Comparison of ENCODE assay signal across 1 cellular context in genomic region chr10:100183482-100183881, GRCh38.
TF ChIP-seq lines count a peak whose summit lies in the region.

No MANE protein-coding gene starts in this region.

TF ChIP-seq in HepG2, 621 proteins besides CTCF, POLR2A, EP300 and RAD21 (continued from another document and continues in another):
- TF ChIP-seq HNF1A (IDR thresholded peaks at IDR 0.05; ENCODE audit: low read depth): no peak
- TF ChIP-seq HNF1A (CRISPR knock-in tag; IDR thresholded peaks at IDR 0.05; ENCODE audit: borderline replicate concordance): no peak
- no peak for TF ChIP-seq CENPBD1 (CRISPR knock-in tag; IDR thresholded peaks at IDR 0.05; ENCODE audit: borderline replicate concordance, low read depth)
- TF ChIP-seq SMARCE1 (IDR thresholded peaks at IDR 0.05; ENCODE audit: borderline replicate concordance): no peak
- TF ChIP-seq THAP8 (CRISPR knock-in tag; IDR thresholded peaks at IDR 0.05; ENCODE audit: borderline replicate concordance): no peak
- TF ChIP-seq ZNF687 (CRISPR knock-in tag; IDR thresholded peaks at IDR 0.05): no peak
- TF ChIP-seq ZMYM3 (CRISPR knock-in tag; IDR thresholded peaks at IDR 0.05): no peak
- TF ChIP-seq PBX2 (CRISPR knock-in tag; IDR thresholded peaks at IDR 0.05): no peak
- TF ChIP-seq SMAD9 (CRISPR knock-in tag; IDR thresholded peaks at IDR 0.05): no peak
- TF ChIP-seq SKI (IDR thresholded peaks at IDR 0.05; ENCODE audit: partially characterized antibody): no peak
- no peak for TF ChIP-seq ZBTB33 (CRISPR knock-in tag; IDR thresholded peaks at IDR 0.05)
- no peak for TF ChIP-seq ZMAT3 (CRISPR knock-in tag; conservative IDR thresholded peaks at IDR 0.05)
- TF ChIP-seq STAG1 (CRISPR knock-in tag; IDR thresholded peaks at IDR 0.05): no peak
- TF ChIP-seq NCOR1 (IDR thresholded peaks at IDR 0.05; ENCODE audit: borderline replicate concordance, low read length): peak; percentile 52; the same call in 1 of the 2 replicates
- no peak for TF ChIP-seq DMAP1 (CRISPR knock-in tag; IDR thresholded peaks at IDR 0.05)
- TF ChIP-seq ATF2 (CRISPR knock-in tag; IDR thresholded peaks at IDR 0.05): peak; percentile 62; the same call in 1 of the 2 replicates
- 0 out of 2 replicates have a peak, but pooled peaks have one; percentile 27 for TF ChIP-seq TFE3 (CRISPR knock-in tag; IDR thresholded peaks at IDR 0.05)
- TF ChIP-seq FOXM1 (CRISPR knock-in tag; IDR thresholded peaks at IDR 0.05): no peak
- no peak for TF ChIP-seq ISX (CRISPR knock-in tag; conservative IDR thresholded peaks at IDR 0.05)
- TF ChIP-seq ZZZ3 (CRISPR knock-in tag; IDR thresholded peaks at IDR 0.05; ENCODE audit: borderline replicate concordance): no peak
- TF ChIP-seq CHD2 (IDR thresholded peaks at IDR 0.05; ENCODE audit: low read depth, low read length): no peak
- TF ChIP-seq ZNF276 (CRISPR knock-in tag; IDR thresholded peaks at IDR 0.05; ENCODE audit: low read depth): no peak
- no peak for TF ChIP-seq KLF9 (CRISPR knock-in tag; IDR thresholded peaks at IDR 0.05; ENCODE audit: low read depth)
- no peak for TF ChIP-seq USF2 (IDR thresholded peaks at IDR 0.05; ENCODE audit: low read depth, low read length)
- TF ChIP-seq USF2 (CRISPR knock-in tag; IDR thresholded peaks at IDR 0.05; ENCODE audit: borderline replicate concordance): no peak
- TF ChIP-seq EEA1 (CRISPR knock-in tag; IDR thresholded peaks at IDR 0.05; ENCODE audit: borderline replicate concordance): no peak
- TF ChIP-seq NFAT5 (CRISPR knock-in tag; IDR thresholded peaks at IDR 0.05): no peak
